Comparison of ENCODE assay signal across 8 cellular contexts in genomic region chr5:6722015-6722414, GRCh38. TPM values are rescaled to one million over a fixed set of nuclear protein-coding genes. Genes with fewer than 3 reads are reported as not detected.
DNase-seq lines count a peak whose midpoint lies in the region; ATAC-seq and TF ChIP-seq lines count a peak whose summit lies in the region.

No MANE protein-coding gene starts in this region.

- H3K4me3 Mint-ChIP-seq in activated CD4-positive, alpha-beta T cell treated with anti-CD3 and anti-CD28 coated beads for 36 hours, result peak overlapping the region; percentile 37

- intact Hi-C loops in activated CD4-positive, alpha-beta T cell treated with anti-CD3 and anti-CD28 coated beads for 36 hours (cut with DNase I, micrococcal nuclease), result no loop called here
- intact Hi-C loops in adrenal gland (cut with DNase I), result no loop called here

- peak overlapping the region; percentile 69 for H3K27ac Mint-ChIP-seq in activated CD4-positive, alpha-beta T cell treated with anti-CD3 and anti-CD28 coated beads for 36 hours

- peaks cover 75% of the 10 kb centered on the region for H4K20me1 ChIP-seq in osteoblast (ENCODE audit: insufficient read depth, low read length)

- POLR2A ChIA-PET in activated CD4-positive, alpha-beta T cell treated with anti-CD3 and anti-CD28 coated beads for 36 hours (lab: Charles Lee), result no interaction called here

- H3K36me3 ChIP-seq in adrenal gland (replicated peaks in 1 of 2), result no peaks in the 10 kb centered on the region
- H3K36me3 ChIP-seq in osteoblast (ENCODE audit: insufficient read depth, low read length), result peaks cover 14% of the 10 kb centered on the region

- peaks cover 89% of the 10 kb centered on the region for H3K4me1 Mint-ChIP-seq in activated CD4-positive, alpha-beta T cell treated with anti-CD3 and anti-CD28 coated beads for 36 hours

- H3K4me1 ChIP-seq in adrenal gland (replicated peaks in 1 of 2) (peaks cover 29 to 73% of the 10 kb centered on the region in 2 donors), osteoblast (ENCODE audit: insufficient read depth, low read length) (peaks cover 36% of the 10 kb centered on the region)

- H3K36me3 Mint-ChIP-seq in activated CD4-positive, alpha-beta T cell treated with anti-CD3 and anti-CD28 coated beads for 36 hours (ENCODE audit: low read depth), result peaks cover 42% of the 10 kb centered on the region

- peak; percentile 14 for ATAC-seq in activated CD4-positive, alpha-beta T cell treated with anti-CD3 and anti-CD28 coated beads for 36 hours
- peak; percentile 35 for ATAC-seq in HG03097 (IDR thresholded peaks at IDR 0.05; ENCODE audit: low FRiP score, unreplicated experiment)

- H3K9me3 Mint-ChIP-seq in activated CD4-positive, alpha-beta T cell treated with anti-CD3 and anti-CD28 coated beads for 36 hours (ENCODE audit: low read depth), result no peaks in the 10 kb centered on the region

- DNase-seq in activated CD4-positive, alpha-beta T cell treated with anti-CD3 and anti-CD28 coated beads for 36 hours, result no peak
- DNase-seq in activated CD4-positive, alpha-beta T cell treated with anti-CD3 and anti-CD28 coated beads for 1 hour, result no peak
- DNase-seq in adrenal gland (peak in 3 of 7 donors; percentile 23 to 53 (median 38)), osteoblast (ENCODE audit: insufficient read length, low spot score, missing footprints) (peak; percentile 86), ecto neural progenitor cell (ENCODE audit: low spot score) (no peak), middle frontal gyrus (ENCODE audit: extremely low spot score, low spot score) (no peak)
- no peak for DNase-seq in stimulated activated CD4-positive, alpha-beta T cell treated with anti-CD3 and anti-CD28 coated beads, Interleukin-1b, Interleukin-23, amount 100 ng/mL, for 48 hours

- TF ChIP-seq POLR2A in adrenal gland (IDR thresholded peaks at IDR 0.05), result no peak

- H2AFZ ChIP-seq in osteoblast (ENCODE audit: low read length), result peak overlapping the region; percentile 43

- CTCF ChIA-PET in activated CD4-positive, alpha-beta T cell treated with anti-CD3 and anti-CD28 coated beads for 36 hours (lab: Charles Lee), result interaction anchor here (1.2 kb wide), 1 partner anchor 10 kb away, joined by 6 read pairs; no protein-coding TSS in a partner anchor

- no peaks in the 10 kb centered on the region for H3K27me3 ChIP-seq in adrenal gland
- H3K27me3 ChIP-seq in osteoblast (ENCODE audit: insufficient read depth, low read length), result no peaks in the 10 kb centered on the region

- no peaks in the 10 kb centered on the region for H3K27me3 Mint-ChIP-seq in activated CD4-positive, alpha-beta T cell treated with anti-CD3 and anti-CD28 coated beads for 36 hours

- H3K4me3 ChIP-seq in adrenal gland (peak overlapping the region in 2 of 4 donors; percentile 11 to 45), osteoblast (ENCODE audit: insufficient read depth, low read length) (peak overlapping the region; percentile 64)

- TF ChIP-seq CTCF in adrenal gland (IDR thresholded peaks at IDR 0.05) (no peak), osteoblast (IDR thresholded peaks at IDR 0.05; ENCODE audit: extremely low read depth, low read depth, low read length) (no peak)

- H3K27ac ChIP-seq in adrenal gland (peak overlapping the region in 4 of 5 donors; percentile 29 to 74 (median 60)), osteoblast (ENCODE audit: low read depth, low read length) (peak overlapping the region; percentile 56)

- WGBS in adrenal gland, 4 donors, result 16 to 39% (median 26%) methylated on average over 6 of the region's 6 CpGs

- H3K4me2 ChIP-seq in osteoblast (ENCODE audit: insufficient read depth, low read length), result peak overlapping the region; percentile 89

- H3K9me3 ChIP-seq in adrenal gland (replicated peaks in 1 of 3) (no peaks in the 10 kb centered on the region), osteoblast (ENCODE audit: low read depth, low read length) (no peaks in the 10 kb centered on the region)

- H3K79me2 ChIP-seq in osteoblast (ENCODE audit: insufficient read depth, low read length), result peaks cover 96% of the 10 kb centered on the region

RNA-seq across cellular contexts. Expression of gene TENT4A, which starts 8.8 kb away (rescaled TPM):
- total RNA-seq in activated CD4-positive, alpha-beta T cell treated with anti-CD3 and anti-CD28 coated beads for 36 hours, result 10 to 100 TPM; 29.2 to 33.3 TPM
- total RNA-seq in adrenal gland (10 to 100 TPM in 7 of 8 donors, 1 to 10 TPM in 1; 9.5 to 24.4 (median 15.5) TPM), osteoblast (16.5 and 21.4 TPM in 2 replicates)
- polyA plus RNA-seq in adrenal gland, result 10 to 100 TPM in 2 of 3 donors, 1 to 10 TPM in 1; 9.9 to 16.8 (median 15.4) TPM
